Comparison of ENCODE assay signal across 1 cellular context in genomic region chr15:52220251-52220650, GRCh38.
TF ChIP-seq lines count a peak whose summit lies in the region.

No MANE protein-coding gene starts in this region.

TF ChIP-seq in IMR-90, 13 proteins besides CTCF, POLR2A, EP300 and RAD21:
- no peak for TF ChIP-seq NFE2L2 (IDR thresholded peaks at IDR 0.05; ENCODE audit: low read depth, low read length)
- no peak for TF ChIP-seq RCOR1 (IDR thresholded peaks at IDR 0.05; ENCODE audit: insufficient replicate concordance, low read length)
- no peak for TF ChIP-seq SMC3 (IDR thresholded peaks at IDR 0.05; ENCODE audit: low read depth, low read length)
- no peak for TF ChIP-seq MAZ (IDR thresholded peaks at IDR 0.05; ENCODE audit: borderline replicate concordance, low read depth, low read length)
- no peak for TF ChIP-seq BHLHE40 (IDR thresholded peaks at IDR 0.05; ENCODE audit: low read depth, low read length)
- no peak for TF ChIP-seq ELK1 (IDR thresholded peaks at IDR 0.05; ENCODE audit: borderline replicate concordance, low read depth, low read length)
- no peak for TF ChIP-seq CHD1 (IDR thresholded peaks at IDR 0.05; ENCODE audit: low read depth, low read length)
